Comparison of ENCODE assay signal across 8 cellular contexts in the genomic region with DNA sequence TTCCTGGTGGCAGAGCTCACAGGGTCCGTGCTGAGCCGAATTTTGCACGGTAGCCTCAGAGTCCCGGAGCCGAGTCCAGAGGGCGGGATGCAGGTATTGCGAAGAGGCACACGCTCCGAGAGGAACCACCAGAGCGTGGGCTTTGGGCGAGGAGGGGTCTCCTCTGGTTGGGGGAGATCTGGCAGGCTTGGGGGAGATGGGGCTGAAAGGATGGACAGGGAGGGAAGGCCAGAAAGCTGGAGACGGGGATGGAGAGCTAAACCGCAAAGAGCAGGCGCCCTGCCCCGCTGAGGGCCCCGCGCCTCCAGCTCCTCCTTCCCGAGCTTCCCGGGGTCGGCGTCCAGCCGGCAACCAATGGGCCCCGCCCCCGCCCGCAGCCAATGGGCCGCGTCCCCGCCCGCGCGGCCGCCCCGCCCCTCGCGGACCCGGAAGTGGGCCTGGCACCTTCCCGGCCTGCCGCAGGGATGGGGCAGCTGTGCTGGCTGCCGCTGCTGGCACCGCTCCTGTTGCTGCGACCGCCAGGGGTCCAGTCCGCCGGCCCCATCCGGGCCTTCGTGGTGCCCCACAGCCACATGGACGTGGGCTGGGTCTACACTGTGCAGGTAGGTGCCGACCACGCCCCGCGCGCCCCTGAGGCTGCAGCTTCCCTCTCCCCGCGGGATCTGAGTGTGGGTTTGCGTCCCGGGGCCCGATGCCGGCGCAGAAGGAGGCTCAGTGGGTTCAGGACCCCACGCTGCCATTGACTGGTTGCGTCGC. TPM values are rescaled to one million over a fixed set of nuclear protein-coding genes. Genes with fewer than 3 reads are reported as not detected.
DNase-seq lines count a peak whose midpoint lies in the region; ATAC-seq lines count a peak whose summit lies in the region.

A gene (plus strand): TSS at position 443 of the 756 bp plus-strand sequence. CDS start 22 bp downstream, at position 465.

- no peaks in the 10 kb centered on the region for H3K27me3 ChIP-seq in CD4-positive, CD25-positive, alpha-beta regulatory T cell (ENCODE audit: control insufficient read depth, insufficient read depth, low read length)

- peaks cover 0 to 23% (median 8%) of the 10 kb centered on the region in 4 donors for H3K4me1 Mint-ChIP-seq in CD4-positive, CD25-positive, alpha-beta regulatory T cell
- H3K4me1 Mint-ChIP-seq in memory B cell = peaks cover 15% of the 10 kb centered on the region

- DNase-seq in CD4-positive, CD25-positive, alpha-beta regulatory T cell = peak; percentile 77 to 82 (median 77)
- DNase-seq in NCI-H82 treated with DMSO at 0.1 percent for 48 hours (lab: John Stamatoyannopoulos, UW; ENCODE audit: unreplicated experiment) = peak; percentile 25
- peak; percentile 94 for DNase-seq in activated CD8-positive, alpha-beta memory T cell treated with anti-CD3 and anti-CD28 coated beads for 24 hours
- peak; percentile 80 for DNase-seq in effector CD8-positive, alpha-beta T cell (lab: John Stamatoyannopoulos, UW)
- DNase-seq in memory B cell (ENCODE audit: low spot score in 2 of 2) = peak; percentile 72 to 78
- DNase-seq in stimulated activated CD8-positive, alpha-beta memory T cell treated with anti-CD3 and anti-CD28 coated beads, Interleukin-12 subunit alpha, Interleukin-12 subunit beta, amount 100 ng/mL, for 1 hour (ENCODE audit: low read depth) = peak; percentile 63

- H3K4me1 ChIP-seq in CD4-positive, CD25-positive, alpha-beta regulatory T cell (ENCODE audit: control insufficient read depth, insufficient read depth, low read length, poor library complexity, severe bottlenecking) = peaks cover 26% of the 10 kb centered on the region

- H3K27ac ChIP-seq in CD4-positive, CD25-positive, alpha-beta regulatory T cell (ENCODE audit: insufficient read depth, low read length, poor library complexity, severe bottlenecking) = peak within 1 kb of the TSS; percentile 75

- H3K36me3 Mint-ChIP-seq in CD4-positive, CD25-positive, alpha-beta regulatory T cell = peaks cover 16% of the 10 kb centered on the region
- H3K36me3 Mint-ChIP-seq in memory B cell = peaks cover 23% of the 10 kb centered on the region

- H3K9me3 Mint-ChIP-seq in CD4-positive, CD25-positive, alpha-beta regulatory T cell = peaks cover 0 to 2% (median 0%) of the 10 kb centered on the region in 7 donors
- H3K9me3 Mint-ChIP-seq in memory B cell = peaks cover 4% of the 10 kb centered on the region

- H3K36me3 ChIP-seq in CD4-positive, CD25-positive, alpha-beta regulatory T cell (ENCODE audit: control insufficient read depth, insufficient read depth, low read length) = peaks cover 32% of the 10 kb centered on the region

- no peaks in the 10 kb centered on the region for H3K9me3 ChIP-seq in CD4-positive, CD25-positive, alpha-beta regulatory T cell (ENCODE audit: control insufficient read depth in 2 of 2, low read length in 2 of 2)

- H3K27ac Mint-ChIP-seq in CD4-positive, CD25-positive, alpha-beta regulatory T cell = peak within 1 kb of the TSS; percentile 83 to 91 (median 87)
- H3K27ac Mint-ChIP-seq in memory B cell = peak within 1 kb of the TSS; percentile 76

- peak; percentile 84 to 91 for ATAC-seq in CD4-positive, CD25-positive, alpha-beta regulatory T cell (ENCODE audit: low read depth in 2 of 2)
- ATAC-seq in GM19328 (IDR thresholded peaks at IDR 0.05; ENCODE audit: unreplicated experiment) (peak; percentile 97), HG03469 (IDR thresholded peaks at IDR 0.05; ENCODE audit: unreplicated experiment) (peak; percentile 71), memory B cell (ENCODE audit: low read depth) (peak; percentile 96)

- H3K4me3 Mint-ChIP-seq in CD4-positive, CD25-positive, alpha-beta regulatory T cell = peak within 1 kb of the TSS; percentile 76 to 93 (median 88)
- H3K4me3 Mint-ChIP-seq in memory B cell = peak within 1 kb of the TSS; percentile 96

- H3K27me3 Mint-ChIP-seq in CD4-positive, CD25-positive, alpha-beta regulatory T cell = peaks cover 10% of the 10 kb centered on the region
- no peaks in the 10 kb centered on the region for H3K27me3 Mint-ChIP-seq in memory B cell

- H3K4me3 ChIP-seq in CD4-positive, CD25-positive, alpha-beta regulatory T cell (ENCODE audit: low read depth, low read length) = peak within 1 kb of the TSS; percentile 68

RNA-seq across cellular contexts. Expression of the gene that starts here (rescaled TPM):
- total RNA-seq in CD4-positive, CD25-positive, alpha-beta regulatory T cell = 43.8 TPM
- 10 to 100 TPM; 15.6 to 26.1 (median 20.1) TPM for polyA plus RNA-seq in CD4-positive, CD25-positive, alpha-beta regulatory T cell

Comparison
In these comparisons a context has a peak if more than half of its experiments do, and no peak if none do; other contexts are left out.
1. Peak in every context shown above with its lines: DNase-seq, ATAC-seq, H3K4me3 ChIP-seq and H3K27ac ChIP-seq.
2. DNase-seq: peak in every context shown above with its lines; median percentile 94 in activated CD8-positive, alpha-beta memory T cell treated with anti-CD3 and anti-CD28 coated beads for 24 hours; 80 in effector CD8-positive, alpha-beta T cell; 77 in CD4-positive, CD25-positive, alpha-beta regulatory T cell; 75 in memory B cell; 63 in stimulated activated CD8-positive, alpha-beta memory T cell treated with anti-CD3 and anti-CD28 coated beads, Interleukin-12 subunit alpha, Interleukin-12 subunit beta, amount 100 ng/mL, for 1 hour; 25 in NCI-H82 treated with DMSO at 0.1 percent for 48 hours.